1 cellular context compared by ENCODE assay signal in genomic region chr4:109433281-109434006, GRCh38.
TF ChIP-seq lines count a peak whose summit lies in the region.

Gene SEC24B, plus strand, starts transcription at chr4:109433815. Its CDS starts 55 bp downstream, at chr4:109433870.

TF ChIP-seq in HEK293, 187 proteins besides CTCF, POLR2A, EP300 and RAD21 (continued from another document):
- TF ChIP-seq REST (tag by site-specific recombination; IDR thresholded peaks at IDR 0.05) = no peak
- peak; percentile 90 for TF ChIP-seq ZNF660 (tag by site-specific recombination; IDR thresholded peaks at IDR 0.05)
- 0 out of 2 replicates have a peak, but pooled peaks have one; percentile 66 for TF ChIP-seq PBX3 (CRISPR knock-in tag; IDR thresholded peaks at IDR 0.05)
- no peak for TF ChIP-seq ZNF664 (tag by site-specific recombination; IDR thresholded peaks at IDR 0.05)
- 0 out of 2 replicates have a peak, but pooled peaks have one; percentile 34 for TF ChIP-seq ZNF596 (tag by site-specific recombination; IDR thresholded peaks at IDR 0.05)
- TF ChIP-seq ZSCAN4 (tag by site-specific recombination; IDR thresholded peaks at IDR 0.05) = no peak
- TF ChIP-seq KLF9 (tag by site-specific recombination; IDR thresholded peaks at IDR 0.05; ENCODE audit: low read depth) = peak; percentile 83
- TF ChIP-seq WT1 (tag by site-specific recombination; IDR thresholded peaks at IDR 0.05) = no peak
- no peak for TF ChIP-seq ZBTB8A (tag by site-specific recombination; IDR thresholded peaks at IDR 0.05)
- peak; percentile 54 for TF ChIP-seq SP2 (tag by site-specific recombination; IDR thresholded peaks at IDR 0.05)
- TF ChIP-seq KLF1 (tag by site-specific recombination; IDR thresholded peaks at IDR 0.05) = no peak
- TF ChIP-seq KLF7 (tag by site-specific recombination; IDR thresholded peaks at IDR 0.05; ENCODE audit: borderline replicate concordance) = no peak
- peak; percentile 81 for TF ChIP-seq ZBTB20 (tag by site-specific recombination; IDR thresholded peaks at IDR 0.05)
- no peak for TF ChIP-seq ZNF529 (tag by site-specific recombination; IDR thresholded peaks at IDR 0.05; ENCODE audit: insufficient replicate concordance)
- peak; percentile 73; the same call in 1 of the 2 replicates for TF ChIP-seq KLF8 (tag by site-specific recombination; IDR thresholded peaks at IDR 0.05)
- peak; percentile 49 for TF ChIP-seq SP3 (tag by site-specific recombination; IDR thresholded peaks at IDR 0.05)
- TF ChIP-seq ZNF513 (tag by site-specific recombination; IDR thresholded peaks at IDR 0.05) = peak; percentile 90
- no peak for TF ChIP-seq ZNF132 (tag by site-specific recombination; IDR thresholded peaks at IDR 0.05; ENCODE audit: borderline replicate concordance)
- peak; percentile 15; the same call in 1 of the 2 replicates for TF ChIP-seq ZNF341 (tag by site-specific recombination; IDR thresholded peaks at IDR 0.05; ENCODE audit: low read depth)
- 0 out of 2 replicates have a peak, but pooled peaks have one; percentile 40 for TF ChIP-seq KLF10 (tag by site-specific recombination; IDR thresholded peaks at IDR 0.05)
- TF ChIP-seq ZNF366 (tag by site-specific recombination; conservative IDR thresholded peaks at IDR 0.05) = no peak
- TF ChIP-seq ZBTB48 (tag by site-specific recombination; IDR thresholded peaks at IDR 0.05) = peak; percentile 44; the same call in 1 of the 2 replicates
- TF ChIP-seq ZNF473 (tag by site-specific recombination; IDR thresholded peaks at IDR 0.05) = no peak
- 0 out of 2 replicates have a peak, but pooled peaks have one; percentile 19 for TF ChIP-seq ZBTB10 (tag by site-specific recombination; IDR thresholded peaks at IDR 0.05)
- peak; percentile 76 for TF ChIP-seq ZNF10 (tag by site-specific recombination; IDR thresholded peaks at IDR 0.05)
- 0 out of 2 replicates have a peak, but pooled peaks have one; percentile 32 for TF ChIP-seq ZNF600 (tag by site-specific recombination; IDR thresholded peaks at IDR 0.05)
- TF ChIP-seq ZNF785 (tag by site-specific recombination; IDR thresholded peaks at IDR 0.05) = peak; percentile 84; the same call in 1 of the 2 replicates
- TF ChIP-seq ZNF169 (tag by site-specific recombination; IDR thresholded peaks at IDR 0.05) = no peak
- 0 out of 2 replicates have a peak, but pooled peaks have one; percentile 27 for TF ChIP-seq YY1 (tag by site-specific recombination; IDR thresholded peaks at IDR 0.05)
- TF ChIP-seq ZNF394 (tag by site-specific recombination; IDR thresholded peaks at IDR 0.05; ENCODE audit: borderline replicate concordance) = peak; percentile 90
- TF ChIP-seq ZFHX2 (tag by site-specific recombination; conservative IDR thresholded peaks at IDR 0.05) = peak; percentile 63
- no peak for TF ChIP-seq ZBTB6 (tag by site-specific recombination; IDR thresholded peaks at IDR 0.05)
- TF ChIP-seq ZFP41 (tag by site-specific recombination; IDR thresholded peaks at IDR 0.05; ENCODE audit: borderline replicate concordance) = no peak
- peak; percentile 75; the same call in 1 of the 2 replicates for TF ChIP-seq KLF16 (tag by site-specific recombination; IDR thresholded peaks at IDR 0.05)
- peak; percentile 90 for TF ChIP-seq ZNF335 (tag by site-specific recombination; conservative IDR thresholded peaks at IDR 0.05)
- TF ChIP-seq MEIS1 (CRISPR knock-in tag; IDR thresholded peaks at IDR 0.05; ENCODE audit: borderline replicate concordance) = no peak
- TF ChIP-seq ZNF76 (tag by site-specific recombination; IDR thresholded peaks at IDR 0.05; ENCODE audit: borderline replicate concordance, low read depth) = peak; percentile 43; the same call in 1 of the 2 replicates
- 0 out of 2 replicates have a peak, but pooled peaks have one; percentile 30 for TF ChIP-seq ZBTB7A (tag by site-specific recombination; IDR thresholded peaks at IDR 0.05; ENCODE audit: low read depth)
- no peak for TF ChIP-seq ZFP69B (tag by site-specific recombination; IDR thresholded peaks at IDR 0.05)
- peak; percentile 65; the same call in 1 of the 2 replicates for TF ChIP-seq GLIS2 (tag by site-specific recombination; IDR thresholded peaks at IDR 0.05)
- no peak for TF ChIP-seq ZNF747 (tag by site-specific recombination; IDR thresholded peaks at IDR 0.05)
- peak; percentile 84 for TF ChIP-seq ZBTB26 (tag by site-specific recombination; optimal IDR thresholded peaks at IDR 0.05)
- TF ChIP-seq ZEB2 (tag by site-specific recombination; IDR thresholded peaks at IDR 0.05) = peak; percentile 65
- 0 out of 2 replicates have a peak, but pooled peaks have one; percentile 49 for TF ChIP-seq HOXC10 (CRISPR knock-in tag; IDR thresholded peaks at IDR 0.05)
- peak; percentile 92 for TF ChIP-seq ZNF561 (tag by site-specific recombination; IDR thresholded peaks at IDR 0.05; ENCODE audit: borderline replicate concordance)
- peak; percentile 72; the same call in 1 of the 2 replicates for TF ChIP-seq ZSCAN30 (tag by site-specific recombination; IDR thresholded peaks at IDR 0.05)
- TF ChIP-seq ZNF555 (tag by site-specific recombination; conservative IDR thresholded peaks at IDR 0.05) = no peak
- TF ChIP-seq ZNF174 (tag by site-specific recombination; IDR thresholded peaks at IDR 0.05) = no peak
- TF ChIP-seq ZNF311 (tag by site-specific recombination; IDR thresholded peaks at IDR 0.05; ENCODE audit: borderline replicate concordance) = no peak
- TF ChIP-seq PATZ1 (tag by site-specific recombination; IDR thresholded peaks at IDR 0.05) = peak; percentile 34; the same call in 1 of the 2 replicates
- TF ChIP-seq ZNF692 (tag by site-specific recombination; IDR thresholded peaks at IDR 0.05) = 0 out of 2 replicates have a peak, but pooled peaks have one; percentile 28
